1 cellular context compared by ENCODE assay signal in the genomic region with DNA sequence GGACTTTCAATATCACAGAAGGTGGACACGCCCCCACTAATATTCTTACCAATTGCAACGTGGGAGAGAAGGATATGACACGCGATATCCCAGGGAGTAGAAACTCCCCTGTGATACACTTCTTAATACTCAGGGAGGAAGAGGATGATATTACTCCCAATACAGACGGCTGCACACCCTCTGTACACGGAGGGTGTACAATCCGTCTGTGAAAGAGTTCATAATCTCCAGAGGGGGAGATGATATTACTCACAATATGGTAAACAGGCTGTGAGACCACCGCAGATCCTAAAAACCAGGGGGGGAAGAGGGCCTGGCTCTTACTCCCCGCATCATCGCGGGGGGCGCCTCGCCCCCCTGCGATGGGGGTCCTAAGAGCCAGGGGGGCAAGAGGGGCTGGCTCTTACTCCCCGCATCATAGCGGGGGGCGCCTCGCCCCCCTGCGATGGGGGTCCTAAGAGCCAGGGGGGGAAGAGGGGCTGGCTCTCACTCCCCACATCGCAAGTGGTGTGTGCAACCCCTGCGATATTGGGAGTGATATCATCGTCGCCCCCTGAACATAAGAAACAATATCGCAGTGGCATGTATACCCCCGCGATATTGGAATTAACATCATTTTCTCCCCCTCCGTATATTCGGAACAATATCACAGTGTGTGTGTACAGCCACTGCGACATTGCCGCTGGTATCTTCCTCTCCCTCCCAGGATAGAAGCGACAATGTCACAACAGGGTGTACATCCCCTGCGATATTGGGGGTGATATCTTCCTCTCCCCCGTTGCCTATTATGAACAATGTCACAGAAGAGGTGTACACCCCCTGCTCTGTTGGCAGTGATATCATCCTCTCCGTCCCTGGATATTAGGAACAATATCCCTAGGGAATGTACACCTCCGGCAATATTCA.
TF ChIP-seq lines count a peak whose summit lies in the region.

No MANE protein-coding gene starts in this region.

TF ChIP-seq in endothelial cell of umbilical vein, 7 proteins besides CTCF, POLR2A, EP300 and RAD21 (continued from another document):
- TF ChIP-seq, protein P1, sequence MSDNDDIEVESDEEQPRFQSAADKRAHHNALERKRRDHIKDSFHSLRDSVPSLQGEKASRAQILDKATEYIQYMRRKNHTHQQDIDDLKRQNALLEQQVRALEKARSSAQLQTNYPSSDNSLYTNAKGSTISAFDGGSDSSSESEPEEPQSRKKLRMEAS (IDR thresholded peaks at IDR 0.05; ENCODE audit: insufficient read depth, insufficient read length), result no peak
- TF ChIP-seq EZH2 (IDR thresholded peaks at IDR 0.05; ENCODE audit: borderline replicate concordance, low read depth, low read length, severe bottlenecking), result no peak
- no peak for TF ChIP-seq MYC (IDR thresholded peaks at IDR 0.05; ENCODE audit: low read depth, low read length)
- no peak for TF ChIP-seq JUN (IDR thresholded peaks at IDR 0.05; ENCODE audit: borderline replicate concordance, insufficient read depth, insufficient read length, low read depth)
